8 cellular contexts compared by ENCODE assay signal in the genomic region with DNA sequence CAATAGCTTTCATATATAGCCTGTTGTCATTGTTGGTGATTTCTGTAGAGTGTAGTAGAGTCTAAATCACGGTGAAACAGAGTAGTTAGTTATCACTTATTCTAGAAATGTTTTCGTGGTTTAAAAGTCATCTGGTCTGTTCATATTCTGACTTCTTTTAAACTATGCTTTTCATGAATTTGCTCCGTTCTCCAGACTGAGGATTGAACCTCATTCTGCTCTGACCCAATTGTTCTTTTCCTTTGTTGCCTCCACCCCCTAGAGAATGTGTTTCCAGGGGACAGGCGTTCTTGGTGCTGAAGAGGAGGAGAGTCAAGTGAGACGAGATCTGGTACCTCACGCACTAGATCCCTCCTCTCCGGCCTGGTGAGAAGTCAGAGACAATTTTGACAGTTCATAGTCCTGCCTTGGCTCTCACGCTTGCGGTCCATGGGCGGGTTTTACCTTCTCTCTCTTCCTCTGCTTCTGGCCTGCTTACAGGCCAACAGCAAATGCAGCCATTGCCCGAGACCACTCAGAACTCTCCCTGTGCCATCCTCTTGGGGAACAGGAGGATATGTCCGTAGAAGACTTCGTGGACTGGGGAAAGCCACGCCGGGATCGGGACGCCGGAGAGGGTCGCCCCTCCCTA. TPM values are rescaled to one million over a fixed set of nuclear protein-coding genes. Genes with fewer than 3 reads are reported as not detected.
A peak's percentile ranks its signal among the peaks of the same experiment; 100 is the strongest.
DNase-seq lines count a peak whose midpoint lies in the region; ATAC-seq and TF ChIP-seq lines count a peak whose summit lies in the region.

No MANE protein-coding gene starts in this region.

- DNase-seq in GM13977 (ENCODE audit: low spot score) (peak; percentile 77), NCI-H1417 treated with DMSO at 0.1 percent for 48 hours (lab: John Stamatoyannopoulos, UW) (peak; percentile 27), choroid plexus epithelial cell (ENCODE audit: low read depth) (peak; percentile 86), suprapubic skin (ENCODE audit: low spot score in 2 of 2) (no peak)

- peak overlapping the region; percentile 97 for H3K4me3 Mint-ChIP-seq in T-helper 1 cell treated with Interleukin-12 subunit alpha and Interleukin-12 subunit beta and Interleukin-4 antibody, amounts not matched to agents 30 μg/mL and 1 μg/mL, for 36 hours

- peaks cover 43% of the 10 kb centered on the region for H3K4me1 Mint-ChIP-seq in T-helper 1 cell treated with Interleukin-12 subunit alpha and Interleukin-12 subunit beta and Interleukin-4 antibody, amounts not matched to agents 30 μg/mL and 1 μg/mL, for 36 hours (ENCODE audit: low read depth)

- peak overlapping the region; percentile 100 for H3K27ac Mint-ChIP-seq in T-helper 1 cell treated with Interleukin-12 subunit alpha and Interleukin-12 subunit beta and Interleukin-4 antibody, amounts not matched to agents 30 μg/mL and 1 μg/mL, for 36 hours

- peak in 1 of 2 donors; percentile 16 for TF ChIP-seq RAD21 in liver (IDR thresholded peaks at IDR 0.05)

- no peaks in the 10 kb centered on the region for H3K9me3 Mint-ChIP-seq in T-helper 1 cell treated with Interleukin-12 subunit alpha and Interleukin-12 subunit beta and Interleukin-4 antibody, amounts not matched to agents 30 μg/mL and 1 μg/mL, for 36 hours

- ATAC-seq in HG02763 (IDR thresholded peaks at IDR 0.05; ENCODE audit: unreplicated experiment) = peak; percentile 59

- H3K27me3 Mint-ChIP-seq in T-helper 1 cell treated with Interleukin-12 subunit alpha and Interleukin-12 subunit beta and Interleukin-4 antibody, amounts not matched to agents 30 μg/mL and 1 μg/mL, for 36 hours (ENCODE audit: low read depth) = peaks cover 3% of the 10 kb centered on the region

- H3K79me2 ChIP-seq in ACC112 (ENCODE audit: control insufficient read depth, insufficient read depth, low read length, unreplicated experiment) = peaks cover 60% of the 10 kb centered on the region

- peak overlapping the region; percentile 89 for H3K9ac ChIP-seq in liver (ENCODE audit: low read depth in 1 of 2, low read length in 2 of 2)

- in situ Hi-C loops in GM13977 (cut with MboI; ENCODE audit: low pct_unique_long_range_greater_than_20kb, low sequenced_read_pairs, unreplicated experiment) = no loop called here

- H3K4me1 ChIP-seq in ACC112 (ENCODE audit: control insufficient read depth, insufficient read depth, low read length, unreplicated experiment) (peaks cover 15% of the 10 kb centered on the region), liver (ENCODE audit: control insufficient read depth in 4 of 4, insufficient read depth in 4 of 4, low read length in 3 of 4) (peaks cover 0 to 29% (median 9%) of the 10 kb centered on the region in 4 donors), suprapubic skin (peaks cover 52% of the 10 kb centered on the region)

- peak overlapping the region; percentile 84 for H3K4me3 ChIP-seq in ACC112 (ENCODE audit: low read depth, low read length)
- H3K4me3 ChIP-seq in choroid plexus epithelial cell (ENCODE audit: low read depth, low read length) = peak overlapping the region; percentile 95
- H3K4me3 ChIP-seq in liver (ENCODE audit: low read depth in 1 of 3, low read length in 3 of 3) = peak overlapping the region; percentile 89 to 95 (median 90)
- H3K4me3 ChIP-seq in suprapubic skin = peak overlapping the region; percentile 99

- peaks cover 26% of the 10 kb centered on the region for H3K36me3 Mint-ChIP-seq in T-helper 1 cell treated with Interleukin-12 subunit alpha and Interleukin-12 subunit beta and Interleukin-4 antibody, amounts not matched to agents 30 μg/mL and 1 μg/mL, for 36 hours (ENCODE audit: low read depth)

- peak overlapping the region; percentile 85 for H2AFZ ChIP-seq in ACC112 (ENCODE audit: low read length, unreplicated experiment)

- no peaks in the 10 kb centered on the region for H3K9me3 ChIP-seq in liver (ENCODE audit: control insufficient read depth in 4 of 4, low read length in 3 of 4)
- no peaks in the 10 kb centered on the region for H3K9me3 ChIP-seq in suprapubic skin

- TF ChIP-seq CTCF in GM13977 (IDR thresholded peaks at IDR 0.05; ENCODE audit: extremely low read depth, insufficient read depth, missing control alignments) (no peak), choroid plexus epithelial cell (conservative IDR thresholded peaks at IDR 0.05; ENCODE audit: low read depth, low read length) (no peak), liver (IDR thresholded peaks at IDR 0.05; ENCODE audit: low read depth, low read length, missing input control) (no peak), suprapubic skin (IDR thresholded peaks at IDR 0.05) (no peak)

- under 1% methylated on average over 19 of the region's 19 CpGs for whole genome bisulfite sequencing in liver
- WGBS in suprapubic skin = 0% methylated on average over 16 of the region's 19 CpGs

- peak overlapping the region; percentile 83 for H3K27ac ChIP-seq in ACC112 (ENCODE audit: low read depth, low read length)
- peak overlapping the region; percentile 96 to 97 for H3K27ac ChIP-seq in liver (ENCODE audit: low read depth in 1 of 2, low read length in 2 of 2)
- peak overlapping the region; percentile 97 for H3K27ac ChIP-seq in suprapubic skin

- TF ChIP-seq POLR2A in suprapubic skin (IDR thresholded peaks at IDR 0.05) = no peak

- TF ChIP-seq EP300 in suprapubic skin (IDR thresholded peaks at IDR 0.05) = no peak

- H3K36me3 ChIP-seq in ACC112 (ENCODE audit: insufficient read depth, low read length) = no peaks in the 10 kb centered on the region
- peaks cover 0 to 2% (median 0%) of the 10 kb centered on the region in 4 donors for H3K36me3 ChIP-seq in liver (ENCODE audit: control insufficient read depth in 4 of 4, insufficient read depth in 3 of 4, low read depth in 1 of 4, low read length in 3 of 4)
- no peaks in the 10 kb centered on the region for H3K36me3 ChIP-seq in suprapubic skin

- H3K27me3 ChIP-seq in ACC112 (ENCODE audit: insufficient read depth, low read length) (no peaks in the 10 kb centered on the region), liver (ENCODE audit: control insufficient read depth in 4 of 4, insufficient read depth in 4 of 4, low read length in 3 of 4) (no peaks in the 10 kb centered on the region), suprapubic skin (no peaks in the 10 kb centered on the region)

TF ChIP-seq in liver, 16 proteins besides CTCF, POLR2A, EP300 and RAD21:
- no peak for TF ChIP-seq FOXA1 (IDR thresholded peaks at IDR 0.05)
- peak; percentile 21 for TF ChIP-seq NR2F2 (IDR thresholded peaks at IDR 0.05)
- peak; percentile 51 for TF ChIP-seq TAF1 (conservative IDR thresholded peaks at IDR 0.05)
- peak in 1 of 2 donors; percentile 57 for TF ChIP-seq HNF4A (conservative IDR thresholded peaks at IDR 0.05)
- TF ChIP-seq YY1 (IDR thresholded peaks at IDR 0.05) = no peak
- TF ChIP-seq, protein P1, sequence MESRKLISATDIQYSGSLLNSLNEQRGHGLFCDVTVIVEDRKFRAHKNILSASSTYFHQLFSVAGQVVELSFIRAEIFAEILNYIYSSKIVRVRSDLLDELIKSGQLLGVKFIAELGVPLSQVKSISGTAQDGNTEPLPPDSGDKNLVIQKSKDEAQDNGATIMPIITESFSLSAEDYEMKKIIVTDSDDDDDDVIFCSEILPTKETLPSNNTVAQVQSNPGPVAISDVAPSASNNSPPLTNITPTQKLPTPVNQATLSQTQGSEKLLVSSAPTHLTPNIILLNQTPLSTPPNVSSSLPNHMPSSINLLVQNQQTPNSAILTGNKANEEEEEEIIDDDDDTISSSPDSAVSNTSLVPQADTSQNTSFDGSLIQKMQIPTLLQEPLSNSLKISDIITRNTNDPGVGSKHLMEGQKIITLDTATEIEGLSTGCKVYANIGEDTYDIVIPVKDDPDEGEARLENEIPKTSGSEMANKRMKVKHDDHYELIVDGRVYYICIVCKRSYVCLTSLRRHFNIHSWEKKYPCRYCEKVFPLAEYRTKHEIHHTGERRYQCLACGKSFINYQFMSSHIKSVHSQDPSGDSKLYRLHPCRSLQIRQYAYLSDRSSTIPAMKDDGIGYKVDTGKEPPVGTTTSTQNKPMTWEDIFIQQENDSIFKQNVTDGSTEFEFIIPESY (IDR thresholded peaks at IDR 0.05) = no peak
TF ChIP-seq in liver: peak in this region for 3.

RNA-seq across cellular contexts. Expression of a gene that starts 0.6 kb away (rescaled TPM):
- total RNA-seq in liver = 10 to 100 TPM; 12.1 to 16.4 TPM
- polyA plus RNA-seq in liver = 10 to 100 TPM in 1 of 2 donors, 1 to 10 TPM in 1; 2.7 to 12.8 TPM
- 100 to 1,000 TPM in 1 of 4 donors, 10 to 100 TPM in 3; 26.7 to 111 (median 34.7) TPM for total RNA-seq in suprapubic skin

RNA-seq across cellular contexts. Expression of a gene that starts 59.9 kb away (rescaled TPM):
- not detected for total RNA-seq in liver
- not detected for polyA plus RNA-seq in liver
- 1 to 10 TPM in 1 of 4 donors, under 1 TPM in 1, not detected in 2; 0.53 to 5.7 TPM for total RNA-seq in suprapubic skin

Comparison
In these comparisons a context has a peak if more than half of its experiments do, and no peak if none do; other contexts are left out.
1. DNase-seq: peak in GM13977 (single experiment), NCI-H1417 treated with DMSO at 0.1 percent for 48 hours (single experiment) and choroid plexus epithelial cell (single experiment); none in suprapubic skin (0 of 2).
2. Peak in every context shown above with its lines, with median percentiles within 50 percentile points of each other: H3K27ac ChIP-seq and H3K4me3 ChIP-seq.